29 cellular contexts compared by ENCODE assay signal in genomic region chr17:70128727-70129238, GRCh38. TPM values are rescaled to one million over a fixed set of nuclear protein-coding genes. Genes with fewer than 3 reads are reported as not detected.
"Had no signal": no experiment of that assay in that cellular context is flagged by ENCODE, and none has a peak within 500 bp of the region (broad histone marks: within the 10 kb centered on the region; RNA-seq: fewer than 3 reads in every experiment).

No MANE protein-coding gene starts in this region.

- H3K4me1 ChIP-seq: colonic mucosa, prostate gland, right atrium auricular region had no signal

- H3K27me3 Mint-ChIP-seq: type B pancreatic cell had no signal

- H3K36me3 ChIP-seq: colonic mucosa, gastrocnemius medialis, prostate gland, right atrium auricular region, suprapubic skin had no signal

- H3K36me3 Mint-ChIP-seq: memory B cell, natural killer cell had no signal

- H3K4me1 Mint-ChIP-seq: memory B cell; natural killer cell; stimulated activated naive CD8-positive, alpha-beta T cell treated with anti-CD3 and anti-CD28 coated beads, Interleukin-15, amount 100 ng/mL, for 72 hours had no signal

- H3K9me3 Mint-ChIP-seq: memory B cell; natural killer cell; stimulated activated naive CD8-positive, alpha-beta T cell treated with anti-CD3 and anti-CD28 coated beads, Interleukin-15, amount 100 ng/mL, for 72 hours had no signal

- H3K27ac ChIP-seq: colonic mucosa, epithelial cell of prostate, gastrocnemius medialis, prostate gland, right atrium auricular region, suprapubic skin had no signal

- H3K9me3 ChIP-seq: colonic mucosa, gastrocnemius medialis, prostate gland, right atrium auricular region, suprapubic skin, thyroid gland had no signal

- H3K4me2 ChIP-seq: smooth muscle cell had no signal

- H3K4me3 Mint-ChIP-seq: dendritic cell treated with granulocyte-macrophage colony-stimulating factor and Interleukin-4, amounts not matched to agents 40 ng/mL and 50 ng/mL, for 4 days; endodermal cell; memory B cell; natural killer cell; neural crest cell; stimulated activated naive CD8-positive, alpha-beta T cell treated with anti-CD3 and anti-CD28 coated beads, Interleukin-15, amount 100 ng/mL, for 72 hours; type B pancreatic cell had no signal

- H3K27ac Mint-ChIP-seq: dendritic cell treated with granulocyte-macrophage colony-stimulating factor and Interleukin-4, amounts not matched to agents 40 ng/mL and 50 ng/mL, for 4 days; endodermal cell; memory B cell; natural killer cell; stimulated activated naive CD8-positive, alpha-beta T cell treated with anti-CD3 and anti-CD28 coated beads, Interleukin-15, amount 100 ng/mL, for 72 hours; type B pancreatic cell had no signal

- H3K27me3 ChIP-seq: colonic mucosa, gastrocnemius medialis, right atrium auricular region, suprapubic skin, thyroid gland had no signal

- DNase-seq: colonic mucosa; effector CD8-positive, alpha-beta T cell; endodermal cell; foreskin fibroblast; gastrocnemius medialis; head of caudate nucleus; natural killer cell; stimulated activated CD4-positive, alpha-beta T cell treated with anti-CD3 and anti-CD28 coated beads, Interleukin-12 subunit alpha, Interleukin-12 subunit beta, amount 100 ng/mL, for 4 hours; stimulated activated CD4-positive, alpha-beta T cell treated with anti-CD3 and anti-CD28 coated beads, Interleukin-1b, Interleukin-23, amount 100 ng/mL, for 48 hours; stimulated activated CD4-positive, alpha-beta T cell treated with anti-CD3 and anti-CD28 coated beads, Interleukin-4, amount 100 ng/mL, for 1 hour; stimulated activated CD8-positive, alpha-beta memory T cell treated with anti-CD3 and anti-CD28 coated beads, Interleukin-4, amount 100 ng/mL, for 48 hours; stimulated activated naive CD4-positive, alpha-beta T cell; stimulated activated naive CD8-positive, alpha-beta T cell treated with anti-CD3 and anti-CD28 coated beads, Interleukin-15, amount 100 ng/mL, for 72 hours; thyroid gland had no signal

- FAIRE-seq: keratinocyte had no signal

- ATAC-seq: esophagus mucosa; gastrocnemius medialis; left lobe of liver; natural killer cell; sciatic nerve; stimulated activated naive CD8-positive, alpha-beta T cell treated with anti-CD3 and anti-CD28 coated beads, Interleukin-15, amount 100 ng/mL, for 72 hours had no signal

- H3K4me3 ChIP-seq: colonic mucosa, gastrocnemius medialis, lung, prostate gland, right atrium auricular region, smooth muscle cell, suprapubic skin, thyroid gland had no signal

RNA-seq across cellular contexts. Expression of gene KCNJ16, which starts 53.8 kb away (rescaled TPM):
- total RNA-seq: esophagus mucosa, natural killer cell, osteoblast, smooth muscle cell, suprapubic skin had no signal
- polyA plus RNA-seq: keratinocyte had no signal
